12 cellular contexts compared by ENCODE assay signal in the genomic region with DNA sequence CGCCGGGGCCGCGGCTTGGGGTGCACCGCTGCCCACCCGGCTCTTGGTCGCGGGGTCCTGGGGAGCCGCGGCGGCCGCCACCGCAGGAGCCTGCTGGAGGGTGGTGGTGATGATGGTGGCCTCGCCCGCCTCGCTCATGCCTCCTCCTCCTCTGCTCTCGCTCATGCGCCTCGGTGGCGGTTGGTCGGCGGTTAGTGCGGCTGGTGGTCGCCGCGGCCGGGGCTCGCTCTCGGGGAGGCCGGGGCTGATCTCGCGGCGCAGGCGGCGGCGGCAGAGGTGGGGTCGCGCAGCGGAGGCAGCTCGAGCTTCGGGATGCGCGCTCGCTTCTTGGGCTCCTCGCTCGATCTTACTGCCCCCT. TPM values are rescaled to one million over a fixed set of nuclear protein-coding genes. Genes with fewer than 3 reads are reported as not detected.
DNase-seq lines count a peak whose midpoint lies in the region; ATAC-seq and TF ChIP-seq lines count a peak whose summit lies in the region.
"Had no signal": no experiment of that assay in that cellular context is flagged by ENCODE, and none has a peak within 500 bp of the region (broad histone marks: within the 10 kb centered on the region; RNA-seq: fewer than 3 reads in every experiment).

No MANE protein-coding gene starts in this region.

- intact Hi-C loops in body of pancreas (cut with DNase I): no loop called here

- DNase-seq in activated naive CD8-positive, alpha-beta T cell treated with anti-CD3 and anti-CD28 coated beads, Interleukin-2, amount 50 U/mL, for 24 hours: peak; percentile 24
- peak in 2 of 3 donors; percentile 7 to 17 for DNase-seq in immature natural killer cell
- no peak for DNase-seq in stimulated activated effector memory CD8-positive, alpha-beta T cell treated with anti-CD3 and anti-CD28 coated beads, Interleukin-12 subunit alpha, Interleukin-12 subunit beta, amount 100 ng/mL, for 72 hours (ENCODE audit: low spot score in 2 of 2)
- DNase-seq in NCI-H526 treated with DMSO at 0.1 percent for 48 hours (lab: John Stamatoyannopoulos, UW): no peak
- DNase-seq in body of pancreas: no peak
- DNase-seq: activated CD8-positive, alpha-beta memory T cell treated with anti-CD3 and anti-CD28 coated beads for 24 hours; amniotic stem cell; NCI-H2029; T-cell had no signal

- H3K9ac ChIP-seq in HUES48 (ENCODE audit: low read depth, low read length): no peak overlapping the region
- H3K9ac ChIP-seq: KMS-11 had no signal

- H3K27me3 ChIP-seq in HUES48 (ENCODE audit: control insufficient read depth, insufficient read depth, low read length) (peaks cover 35% of the 10 kb centered on the region), body of pancreas (peaks cover 0 to 18% of the 10 kb centered on the region in 2 donors)

- H3K36me3 ChIP-seq in HUES48 (ENCODE audit: control insufficient read depth, insufficient read depth, low read length) (no peaks in the 10 kb centered on the region), body of pancreas (replicated peaks in 1 of 2; ENCODE audit: insufficient read depth in 1 of 2, low read depth in 2 of 2) (no peaks in the 10 kb centered on the region)

- WGBS in body of pancreas, 2 donors: 0 to 5% methylated on average over 18 to 44 of the region's 46 CpGs

- TF ChIP-seq CTCF in body of pancreas (IDR thresholded peaks at IDR 0.05): no peak

- no peak overlapping the region for H3K4me3 Mint-ChIP-seq in activated naive CD8-positive, alpha-beta T cell treated with anti-CD3 and anti-CD28 coated beads, Interleukin-2, amount 50 U/mL, for 24 hours
- peak overlapping the region in 2 of 5 donors; percentile 46 to 85 for H3K4me3 Mint-ChIP-seq in immature natural killer cell
- peak overlapping the region; percentile 59 for H3K4me3 Mint-ChIP-seq in stimulated activated effector memory CD8-positive, alpha-beta T cell treated with anti-CD3 and anti-CD28 coated beads, Interleukin-12 subunit alpha, Interleukin-12 subunit beta, amount 100 ng/mL, for 72 hours

- H3K4me1 ChIP-seq in HUES48 (ENCODE audit: control insufficient read depth, insufficient read depth, low read length) (no peaks in the 10 kb centered on the region), body of pancreas (peaks cover 10% of the 10 kb centered on the region)

- H3K4me1 Mint-ChIP-seq in activated naive CD8-positive, alpha-beta T cell treated with anti-CD3 and anti-CD28 coated beads, Interleukin-2, amount 50 U/mL, for 24 hours: peaks cover 4% of the 10 kb centered on the region
- peaks cover 6 to 8% of the 10 kb centered on the region in 2 donors for H3K4me1 Mint-ChIP-seq in immature natural killer cell
- peaks cover 5% of the 10 kb centered on the region for H3K4me1 Mint-ChIP-seq in stimulated activated effector memory CD8-positive, alpha-beta T cell treated with anti-CD3 and anti-CD28 coated beads, Interleukin-12 subunit alpha, Interleukin-12 subunit beta, amount 100 ng/mL, for 72 hours

- peak overlapping the region; percentile 51; the same call in 1 of the 2 replicates for H3K4me3 ChIP-seq in HUES48 (ENCODE audit: low read depth, low read length)
- no peak overlapping the region for H3K4me3 ChIP-seq in body of pancreas

- H3K27ac ChIP-seq in HUES48 (ENCODE audit: low read depth, low read length): no peak overlapping the region
- H3K27ac ChIP-seq in body of pancreas: no peak overlapping the region
- H3K27ac ChIP-seq: KMS-11 had no signal

- ATAC-seq in activated naive CD8-positive, alpha-beta T cell treated with anti-CD3 and anti-CD28 coated beads, Interleukin-2, amount 50 U/mL, for 24 hours: no peak
- ATAC-seq in stimulated activated effector memory CD8-positive, alpha-beta T cell treated with anti-CD3 and anti-CD28 coated beads, Interleukin-12 subunit alpha, Interleukin-12 subunit beta, amount 100 ng/mL, for 72 hours: no peak
- ATAC-seq in GM19397 (IDR thresholded peaks at IDR 0.05; ENCODE audit: unreplicated experiment) (no peak), body of pancreas (no peak)

- peaks cover 18% of the 10 kb centered on the region for H3K9me3 Mint-ChIP-seq in activated naive CD8-positive, alpha-beta T cell treated with anti-CD3 and anti-CD28 coated beads, Interleukin-2, amount 50 U/mL, for 24 hours
- peaks cover 0 to 5% (median 2%) of the 10 kb centered on the region in 6 donors for H3K9me3 Mint-ChIP-seq in immature natural killer cell
- peaks cover 10% of the 10 kb centered on the region for H3K9me3 Mint-ChIP-seq in stimulated activated effector memory CD8-positive, alpha-beta T cell treated with anti-CD3 and anti-CD28 coated beads, Interleukin-12 subunit alpha, Interleukin-12 subunit beta, amount 100 ng/mL, for 72 hours

- H3K36me3 Mint-ChIP-seq in activated naive CD8-positive, alpha-beta T cell treated with anti-CD3 and anti-CD28 coated beads, Interleukin-2, amount 50 U/mL, for 24 hours (ENCODE audit: low read depth): peaks cover 3% of the 10 kb centered on the region
- H3K36me3 Mint-ChIP-seq in immature natural killer cell: peaks cover 0 to 4% (median 0%) of the 10 kb centered on the region in 3 donors
- H3K36me3 Mint-ChIP-seq in stimulated activated effector memory CD8-positive, alpha-beta T cell treated with anti-CD3 and anti-CD28 coated beads, Interleukin-12 subunit alpha, Interleukin-12 subunit beta, amount 100 ng/mL, for 72 hours: no peaks in the 10 kb centered on the region

- H3K27ac Mint-ChIP-seq in activated naive CD8-positive, alpha-beta T cell treated with anti-CD3 and anti-CD28 coated beads, Interleukin-2, amount 50 U/mL, for 24 hours: no peak overlapping the region
- H3K27ac Mint-ChIP-seq in immature natural killer cell: no peak overlapping the region
- H3K27ac Mint-ChIP-seq in stimulated activated effector memory CD8-positive, alpha-beta T cell treated with anti-CD3 and anti-CD28 coated beads, Interleukin-12 subunit alpha, Interleukin-12 subunit beta, amount 100 ng/mL, for 72 hours: no peak overlapping the region
- H3K27ac Mint-ChIP-seq: T-cell had no signal

- H3K27me3 Mint-ChIP-seq in activated naive CD8-positive, alpha-beta T cell treated with anti-CD3 and anti-CD28 coated beads, Interleukin-2, amount 50 U/mL, for 24 hours: peaks cover 57% of the 10 kb centered on the region
- H3K27me3 Mint-ChIP-seq in immature natural killer cell (ENCODE audit: low read depth in 3 of 3): peaks cover 6 to 39% (median 17%) of the 10 kb centered on the region in 3 donors

- TF ChIP-seq POLR2A in body of pancreas (IDR thresholded peaks at IDR 0.05): no peak

- peaks cover 39% of the 10 kb centered on the region for H3K9me3 ChIP-seq in HUES48 (ENCODE audit: control insufficient read depth, insufficient read depth, low read length)
- no peaks in the 10 kb centered on the region for H3K9me3 ChIP-seq in body of pancreas

RNA-seq across cellular contexts. Expression of a gene that starts 41.6 kb away (rescaled TPM):
- 1 to 10 TPM in 1 of 3 donors, not detected in 2; 1.8 TPM for polyA plus RNA-seq in immature natural killer cell
- not detected for total RNA-seq in body of pancreas
- total RNA-seq: T-cell had no signal

Comparison
In these comparisons a context has a peak if more than half of its experiments do, and no peak if none do; other contexts are left out.
1. DNase-seq: peak in activated naive CD8-positive, alpha-beta T cell treated with anti-CD3 and anti-CD28 coated beads, Interleukin-2, amount 50 U/mL, for 24 hours (single experiment) and immature natural killer cell (2 of 3); none in stimulated activated effector memory CD8-positive, alpha-beta T cell treated with anti-CD3 and anti-CD28 coated beads, Interleukin-12 subunit alpha, Interleukin-12 subunit beta, amount 100 ng/mL, for 72 hours (0 of 2), NCI-H526 treated with DMSO at 0.1 percent for 48 hours (single experiment) and body of pancreas (0 of 4).